ENCODE assay signal across 12 cellular contexts in genomic region chr5:172721455-172722308, GRCh38. TPM values are rescaled to one million over a fixed set of nuclear protein-coding genes. Genes with fewer than 3 reads are reported as not detected.
DNase-seq lines count a peak whose midpoint lies in the region; ATAC-seq and TF ChIP-seq lines count a peak whose summit lies in the region.
"Had no signal": no experiment of that assay in that cellular context is flagged by ENCODE, and none has a peak within 500 bp of the region (broad histone marks: within the 10 kb centered on the region; RNA-seq: fewer than 3 reads in every experiment).

No MANE protein-coding gene starts in this region.

- peaks cover 4% of the 10 kb centered on the region for H3K27me3 Mint-ChIP-seq in endothelial cell (ENCODE audit: unreplicated experiment)

- TF ChIP-seq CTCF in astrocyte of the spinal cord (IDR thresholded peaks at IDR 0.05; ENCODE audit: low read depth, low read length) (no peak), heart left ventricle (IDR thresholded peaks at IDR 0.05) (no peak), gastrocnemius medialis (IDR thresholded peaks at IDR 0.05 in 4 of 5, conservative IDR thresholded peaks at IDR 0.05 in 1 of 5) (no peak), endothelial cell (IDR thresholded peaks at IDR 0.05; ENCODE audit: unreplicated experiment) (no peak)

- no peaks in the 10 kb centered on the region for H3K36me3 Mint-ChIP-seq in endothelial cell (ENCODE audit: low read depth, unreplicated experiment)
- H3K36me3 Mint-ChIP-seq: stimulated activated naive B cell treated with anti-CD40 and anti-IgM and Interleukin-4, amounts not matched to agents 10 μg/mL and 1 μg/mL and 100 μg/mL, for 72 hours had no signal

- H3K9me3 Mint-ChIP-seq in endothelial cell (ENCODE audit: unreplicated experiment), result no peaks in the 10 kb centered on the region
- H3K9me3 Mint-ChIP-seq: stimulated activated naive B cell treated with anti-CD40 and anti-IgM and Interleukin-4, amounts not matched to agents 10 μg/mL and 1 μg/mL and 100 μg/mL, for 72 hours had no signal

- H3K27me3 ChIP-seq in heart left ventricle (no peaks in the 10 kb centered on the region), gastrocnemius medialis (no peaks in the 10 kb centered on the region)

- in situ Hi-C loops in astrocyte of the spinal cord (cut with HindIII; ENCODE audit: low sequenced_read_pairs) (no loop called here), gastrocnemius medialis (cut with MboI; ENCODE audit: low sequenced_read_pairs in 4 of 4) (loop anchor here in 3 of 4 donors (5.0 to 25.0 kb wide), 4 partner anchors 206 to 566 kb away; partner anchors contain the start of gene BNIP1 (in 1 of the 3))

- intact Hi-C loops in heart left ventricle (cut with DNase I), result loop anchor here in 1 of 10 donors (2.0 kb wide), 1 partner anchor 27 kb away; no protein-coding TSS in a partner anchor
- intact Hi-C loops in gastrocnemius medialis (cut with DNase I; ENCODE audit: low total_unique reads), result no loop called here

- H3K4me1 ChIP-seq in heart left ventricle (peaks cover 0 to 39% (median 27%) of the 10 kb centered on the region in 12 donors), gastrocnemius medialis (peaks cover 8 to 11% of the 10 kb centered on the region in 2 donors)

- 43 to 58% (median 55%) methylated on average over 13 to 17 of the region's 17 CpGs for WGBS in heart left ventricle, 4 donors

- ATAC-seq in heart left ventricle (peak in 3 of 4 donors; percentile 21 to 64 (median 30)), gastrocnemius medialis (peak; percentile 33 to 56)
- ATAC-seq: stimulated activated naive B cell treated with anti-CD40 and anti-IgM and Interleukin-4, amounts not matched to agents 10 μg/mL and 1 μg/mL and 100 μg/mL, for 72 hours had no signal

- H3K9me3 ChIP-seq in heart left ventricle (no peaks in the 10 kb centered on the region), gastrocnemius medialis (no peaks in the 10 kb centered on the region)

- H3K4me1 Mint-ChIP-seq in endothelial cell (ENCODE audit: unreplicated experiment), result no peaks in the 10 kb centered on the region

- TF ChIP-seq POLR2A in heart left ventricle (IDR thresholded peaks at IDR 0.05) (no peak), gastrocnemius medialis (IDR thresholded peaks at IDR 0.05) (no peak)

- H3K27ac Mint-ChIP-seq in endothelial cell (ENCODE audit: unreplicated experiment), result no peak overlapping the region
- H3K27ac Mint-ChIP-seq: stimulated activated naive B cell treated with anti-CD40 and anti-IgM and Interleukin-4, amounts not matched to agents 10 μg/mL and 1 μg/mL and 100 μg/mL, for 72 hours had no signal

- no peak overlapping the region for H3K4me3 ChIP-seq in astrocyte of the spinal cord (ENCODE audit: low read depth, low read length)
- H3K4me3 ChIP-seq in heart left ventricle, result peak overlapping the region in 1 of 12 donors; percentile 12
- H3K4me3 ChIP-seq in gastrocnemius medialis, result no peak overlapping the region

- no peak overlapping the region for H3K4me3 Mint-ChIP-seq in endothelial cell (ENCODE audit: unreplicated experiment)
- H3K4me3 Mint-ChIP-seq: stimulated activated naive B cell treated with anti-CD40 and anti-IgM and Interleukin-4, amounts not matched to agents 10 μg/mL and 1 μg/mL and 100 μg/mL, for 72 hours had no signal

- no peaks in the 10 kb centered on the region for H3K36me3 ChIP-seq in heart left ventricle
- no peaks in the 10 kb centered on the region for H3K36me3 ChIP-seq in gastrocnemius medialis

- peak; percentile 32 for DNase-seq in GM03348 (ENCODE audit: low spot score)
- peak; percentile 41 for DNase-seq in astrocyte of the spinal cord (ENCODE audit: low read depth, low spot score)
- peak in 2 of 5 donors; percentile 23 to 61 for DNase-seq in heart left ventricle
- DNase-seq in gastrocnemius medialis, result no peak
- no peak for DNase-seq in endothelial cell (ENCODE audit: low spot score)
- DNase-seq in NCI-H146 treated with DMSO at 0.1 percent for 48 hours (lab: John Stamatoyannopoulos, UW; ENCODE audit: unreplicated experiment), result no peak
- DNase-seq in NCI-H69 (lab: John Stamatoyannopoulos, UW), result no peak
- DNase-seq in stimulated activated CD4-positive, alpha-beta T cell treated with anti-CD3 and anti-CD28 coated beads, Interleukin-15, amount 100 ng/mL, for 24 hours, result no peak
- DNase-seq: COR-L47; mammary epithelial cell; NCI-H187; stimulated activated naive B cell treated with anti-CD40 and anti-IgM and Interleukin-4, amounts not matched to agents 10 μg/mL and 1 μg/mL and 100 μg/mL, for 72 hours had no signal

- H3K27ac ChIP-seq in heart left ventricle (peak overlapping the region; percentile 19 to 74 (median 59)), gastrocnemius medialis (peak overlapping the region in 3 of 4 donors; percentile 29 to 60 (median 59))

RNA-seq across cellular contexts. Expression of gene DUSP1, which starts 49.3 kb away (rescaled TPM):
- 100 to 1,000 TPM in 4 of 9 donors, 10 to 100 TPM in 5; 39.9 to 335 (median 78.2) TPM for total RNA-seq in heart left ventricle
- 100 to 1,000 TPM in 1 of 2 donors, 10 to 100 TPM in 1; 24.3 to 116 TPM for polyA plus RNA-seq in heart left ventricle
- total RNA-seq in gastrocnemius medialis, result 1,000 to 10,000 TPM in 1 of 4 donors, 100 to 1,000 TPM in 3; 345 to 1,004 (median 793) TPM
- 25.3 TPM for total RNA-seq in endothelial cell (ENCODE audit: unreplicated experiment)

Comparison
In these comparisons a context has a peak if more than half of its experiments do, and no peak if none do; other contexts are left out.
1. DNase-seq: peak in GM03348 (single experiment) and astrocyte of the spinal cord (single experiment); none in gastrocnemius medialis (0 of 2), endothelial cell (single experiment), NCI-H146 treated with DMSO at 0.1 percent for 48 hours (single experiment), NCI-H69 (single experiment) and stimulated activated CD4-positive, alpha-beta T cell treated with anti-CD3 and anti-CD28 coated beads, Interleukin-15, amount 100 ng/mL, for 24 hours (single experiment).